Comparison of ENCODE assay signal across 9 cellular contexts in the genomic region with DNA sequence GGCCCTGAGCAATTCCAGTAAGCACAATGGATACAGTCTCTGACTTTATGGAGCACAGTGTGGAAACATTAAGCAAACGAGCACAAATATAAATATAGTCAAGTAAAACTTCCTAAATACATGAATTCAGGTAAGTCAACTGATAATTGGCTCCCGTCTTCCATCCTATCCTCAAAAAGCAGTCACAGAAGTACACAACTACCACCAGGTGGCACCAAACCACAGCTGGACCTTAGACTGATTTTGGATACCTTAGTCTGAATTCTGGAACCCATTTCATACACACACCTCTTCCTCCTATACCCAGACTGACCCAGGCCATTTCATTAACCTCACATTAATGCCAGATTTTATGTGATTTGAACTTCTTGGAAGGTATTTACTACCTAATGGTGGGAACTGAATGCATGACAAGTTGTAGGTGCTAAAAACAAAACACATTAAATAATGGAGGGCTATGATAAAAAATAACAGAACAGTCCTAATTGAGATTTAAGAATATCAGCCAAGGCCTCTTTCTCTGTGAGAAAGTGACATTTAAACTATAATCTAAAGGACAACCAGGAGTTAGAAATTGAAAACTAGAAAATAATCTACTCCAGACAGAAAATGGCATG.
DNase-seq lines count a peak whose midpoint lies in the region; ATAC-seq and TF ChIP-seq lines count a peak whose summit lies in the region.
"Had no signal": no experiment of that assay in that cellular context is flagged by ENCODE, and none has a peak within 500 bp of the region (broad histone marks: within the 10 kb centered on the region; RNA-seq: fewer than 3 reads in every experiment).

No MANE protein-coding gene starts in this region.

- no peaks in the 10 kb centered on the region for H3K4me1 ChIP-seq in naive thymus-derived CD4-positive, alpha-beta T cell (ENCODE audit: control insufficient read depth in 2 of 2, insufficient read depth in 2 of 2, low read length in 2 of 2)

- H3K27me3 Mint-ChIP-seq in naive thymus-derived CD4-positive, alpha-beta T cell: no peaks in the 10 kb centered on the region
- H3K27me3 Mint-ChIP-seq in stimulated activated naive B cell treated with anti-CD40 and anti-IgM and Interleukin-4, amounts not matched to agents 10 μg/mL and 1 μg/mL and 100 μg/mL, for 72 hours: no peaks in the 10 kb centered on the region
- H3K27me3 Mint-ChIP-seq: activated naive CD4-positive, alpha-beta T cell treated with anti-CD3 and anti-CD28 coated beads, Interleukin-2, amount 50 U/mL, for 24 hours had no signal

- peak; percentile 94 for TF ChIP-seq CTCF in epithelial cell of proximal tubule (conservative IDR thresholded peaks at IDR 0.05; ENCODE audit: low read depth, low read length)

- peaks cover 0 to 4% (median 0%) of the 10 kb centered on the region in 5 donors for H3K36me3 Mint-ChIP-seq in naive thymus-derived CD4-positive, alpha-beta T cell
- H3K36me3 Mint-ChIP-seq in stimulated activated naive B cell treated with anti-CD40 and anti-IgM and Interleukin-4, amounts not matched to agents 10 μg/mL and 1 μg/mL and 100 μg/mL, for 72 hours: no peaks in the 10 kb centered on the region
- H3K36me3 Mint-ChIP-seq: activated naive CD4-positive, alpha-beta T cell treated with anti-CD3 and anti-CD28 coated beads, Interleukin-2, amount 50 U/mL, for 24 hours had no signal

- peak; percentile 80 for ATAC-seq in GM19452 (IDR thresholded peaks at IDR 0.05; ENCODE audit: unreplicated experiment)
- peak; percentile 94 for ATAC-seq in naive thymus-derived CD4-positive, alpha-beta T cell
- peak; percentile 85 to 89 for ATAC-seq in stimulated activated naive B cell treated with anti-CD40 and anti-IgM and Interleukin-4, amounts not matched to agents 10 μg/mL and 1 μg/mL and 100 μg/mL, for 72 hours (replicated peaks)

- POLR2A ChIA-PET in naive thymus-derived CD4-positive, alpha-beta T cell (lab: Charles Lee): interaction anchor here (0.7 to 1.5 kb wide), 2 partner anchors 201 to 214 kb away, joined by 3 to 6 read pairs; a partner anchor contains a TSS

- H3K4me3 ChIP-seq in epithelial cell of proximal tubule (ENCODE audit: low read depth, low read length): no peak overlapping the region
- no peak overlapping the region for H3K4me3 ChIP-seq in naive thymus-derived CD4-positive, alpha-beta T cell (ENCODE audit: low read length)

- H3K4me3 Mint-ChIP-seq in naive thymus-derived CD4-positive, alpha-beta T cell: no peak overlapping the region
- no peak overlapping the region for H3K4me3 Mint-ChIP-seq in stimulated activated naive B cell treated with anti-CD40 and anti-IgM and Interleukin-4, amounts not matched to agents 10 μg/mL and 1 μg/mL and 100 μg/mL, for 72 hours
- H3K4me3 Mint-ChIP-seq: activated naive CD4-positive, alpha-beta T cell treated with anti-CD3 and anti-CD28 coated beads, Interleukin-2, amount 50 U/mL, for 24 hours had no signal

- H3K9me3 Mint-ChIP-seq in naive thymus-derived CD4-positive, alpha-beta T cell: no peaks in the 10 kb centered on the region
- no peaks in the 10 kb centered on the region for H3K9me3 Mint-ChIP-seq in stimulated activated naive B cell treated with anti-CD40 and anti-IgM and Interleukin-4, amounts not matched to agents 10 μg/mL and 1 μg/mL and 100 μg/mL, for 72 hours
- H3K9me3 Mint-ChIP-seq: activated naive CD4-positive, alpha-beta T cell treated with anti-CD3 and anti-CD28 coated beads, Interleukin-2, amount 50 U/mL, for 24 hours had no signal

- no peak overlapping the region for H3K27ac Mint-ChIP-seq in naive thymus-derived CD4-positive, alpha-beta T cell
- no peak overlapping the region for H3K27ac Mint-ChIP-seq in stimulated activated naive B cell treated with anti-CD40 and anti-IgM and Interleukin-4, amounts not matched to agents 10 μg/mL and 1 μg/mL and 100 μg/mL, for 72 hours

- H3K4me1 Mint-ChIP-seq in naive thymus-derived CD4-positive, alpha-beta T cell: peaks cover 0 to 6% (median 0%) of the 10 kb centered on the region in 7 donors
- H3K4me1 Mint-ChIP-seq in stimulated activated naive B cell treated with anti-CD40 and anti-IgM and Interleukin-4, amounts not matched to agents 10 μg/mL and 1 μg/mL and 100 μg/mL, for 72 hours: peaks cover 2 to 5% of the 10 kb centered on the region in 2 donors

- no peaks in the 10 kb centered on the region for H3K36me3 ChIP-seq in naive thymus-derived CD4-positive, alpha-beta T cell (ENCODE audit: control insufficient read depth in 2 of 3, insufficient read depth in 3 of 3, low read length in 3 of 3)

- intact Hi-C loops in naive thymus-derived CD4-positive, alpha-beta T cell (cut with micrococcal nuclease): loop anchor here (1.0 to 5.0 kb wide), 11 partner anchors 15 to 552 kb away; no protein-coding TSS in a partner anchor

- DNase-seq in COLO829 (ENCODE audit: low spot score): peak; percentile 59
- peak; percentile 64 for DNase-seq in HuH-7 (ENCODE audit: low spot score)
- peak; percentile 81 for DNase-seq in NOMO-1 treated with DMSO at 0.1 percent for 48 hours (lab: John Stamatoyannopoulos, UW; ENCODE audit: unreplicated experiment)
- peak; percentile 37 for DNase-seq in activated CD8-positive, alpha-beta memory T cell treated with anti-CD3 and anti-CD28 coated beads, Interleukin-2, amount 50 U/mL, for 24 hours (ENCODE audit: extremely low read depth)
- no peak for DNase-seq in epithelial cell of proximal tubule (ENCODE audit: low read depth)
- DNase-seq in naive thymus-derived CD4-positive, alpha-beta T cell: peak; percentile 37 to 81 (median 71)
- peak; percentile 47 for DNase-seq in stimulated activated naive B cell treated with anti-CD40 and anti-IgM and Interleukin-4, amounts not matched to agents 10 μg/mL and 1 μg/mL and 100 μg/mL, for 72 hours

- H3K27me3 ChIP-seq in naive thymus-derived CD4-positive, alpha-beta T cell (ENCODE audit: control insufficient read depth in 2 of 2, insufficient read depth in 2 of 2, low read length in 2 of 2): no peaks in the 10 kb centered on the region

- no peaks in the 10 kb centered on the region for H3K9me3 ChIP-seq in naive thymus-derived CD4-positive, alpha-beta T cell (ENCODE audit: control insufficient read depth in 2 of 3, low read length in 3 of 3)

- CTCF ChIA-PET in naive thymus-derived CD4-positive, alpha-beta T cell (lab: Charles Lee): interaction anchor here (0.7 to 5.1 kb wide), 6 partner anchors 14 to 460 kb away, joined by 3 to 42 read pairs (median 4); no protein-coding TSS in a partner anchor

- H3K27ac ChIP-seq in naive thymus-derived CD4-positive, alpha-beta T cell (ENCODE audit: low read depth, low read length): no peak overlapping the region
